ENCODE assay signal across 8 cellular contexts in genomic region chr5:40796487-40796889, GRCh38. TPM values are rescaled to one million over a fixed set of nuclear protein-coding genes. Genes with fewer than 3 reads are reported as not detected.
DNase-seq lines count a peak whose midpoint lies in the region; TF ChIP-seq lines count a peak whose summit lies in the region.

No MANE protein-coding gene starts in this region.

- peak; percentile 52 for DNase-seq in CD1c-positive myeloid dendritic cell (ENCODE audit: extremely low spot score)
- peak; percentile 57 for DNase-seq in MV-4-11 (lab: John Stamatoyannopoulos, UW)
- DNase-seq in dorsolateral prefrontal cortex = no peak
- DNase-seq in neural crest cell (ENCODE audit: low read depth, low spot score) = no peak
- DNase-seq in stimulated activated naive CD4-positive, alpha-beta T cell treated with Interleukin-2 at 50 U/mL for 16 hours (lab: John Stamatoyannopoulos, UW) = no peak
- DNase-seq in NCI-H187 (lab: John Stamatoyannopoulos, UW) = no peak
- no peak for DNase-seq in activated CD8-positive, alpha-beta memory T cell treated with anti-CD3 and anti-CD28 coated beads, Interleukin-2, amount 50 U/mL, for 48 hours
- DNase-seq in ecto neural progenitor cell (ENCODE audit: low spot score) = no peak

- H3K4me3 Mint-ChIP-seq in neural crest cell = peak overlapping the region; percentile 95

- H3K27ac Mint-ChIP-seq in neural crest cell (ENCODE audit: unreplicated experiment) = no peak overlapping the region

- H3K9me3 Mint-ChIP-seq in neural crest cell = no peaks in the 10 kb centered on the region

- H3K27me3 Mint-ChIP-seq in neural crest cell (ENCODE audit: low read depth) = no peaks in the 10 kb centered on the region

- TF ChIP-seq CTCF in dorsolateral prefrontal cortex (IDR thresholded peaks at IDR 0.05 in 54 of 56, conservative IDR thresholded peaks at IDR 0.05 in 2 of 56; ENCODE audit: low read depth in 1 of 56, partially characterized antibody in 56 of 56) (no peak), neural crest cell (conservative IDR thresholded peaks at IDR 0.05) (no peak)

- H3K4me1 Mint-ChIP-seq in neural crest cell = peaks cover 42% of the 10 kb centered on the region

- intact Hi-C loops in dorsolateral prefrontal cortex (cut with DNase I) = no loop called here

- H3K27ac ChIP-seq in dorsolateral prefrontal cortex = peak overlapping the region in 4 of 59 donors; percentile 3 to 96 (median 14)

- H3K27me3 ChIP-seq in dorsolateral prefrontal cortex = no peaks in the 10 kb centered on the region

- peaks cover 9% of the 10 kb centered on the region for H3K36me3 Mint-ChIP-seq in neural crest cell (ENCODE audit: low read depth)

- peak overlapping the region in 51 of 59 donors; percentile 69 to 99 (median 94) for H3K4me3 ChIP-seq in dorsolateral prefrontal cortex

RNA-seq across cellular contexts. Expression of gene PRKAA1, which starts 1.7 kb away (rescaled TPM):
- 10 to 100 TPM; 30.2 to 83.2 (median 52.4) TPM for total RNA-seq in dorsolateral prefrontal cortex
- 39.2 and 41.8 TPM in 2 replicates for total RNA-seq in neural crest cell

RNA-seq across cellular contexts. Expression of gene RPL37, which starts 38.5 kb away (rescaled TPM):
- total RNA-seq in dorsolateral prefrontal cortex (100 to 1,000 TPM; 346 to 612 (median 431) TPM), neural crest cell (1,432 and 1,510 TPM in 2 replicates)

RNA-seq across cellular contexts. Expression of gene TTC33, which starts 40.7 kb away (rescaled TPM):
- total RNA-seq in dorsolateral prefrontal cortex (10 to 100 TPM; 14.3 to 56.7 (median 40.2) TPM), neural crest cell (18.5 and 19.7 TPM in 2 replicates)

RNA-seq across cellular contexts. Expression of gene CARD6, which starts 44.7 kb away (rescaled TPM):
- total RNA-seq in dorsolateral prefrontal cortex (1 to 10 TPM in 115 of 120 experiments, under 1 TPM in 5; 0.68 to 5.5 (median 2.0) TPM), neural crest cell (not detected in 2 replicates)

Comparison
In these comparisons a context has a peak if more than half of its experiments do, and no peak if none do; other contexts are left out.
1. DNase-seq: peak in CD1c-positive myeloid dendritic cell (single experiment) and MV-4-11 (single experiment); none in dorsolateral prefrontal cortex (0 of 10), neural crest cell (single experiment), stimulated activated naive CD4-positive, alpha-beta T cell treated with Interleukin-2 at 50 U/mL for 16 hours (single experiment), NCI-H187 (0 of 2), activated CD8-positive, alpha-beta memory T cell treated with anti-CD3 and anti-CD28 coated beads, Interleukin-2, amount 50 U/mL, for 48 hours (single experiment) and ecto neural progenitor cell (single experiment).